In genomic region chr6:100186552-100186951, GRCh38 we compare ENCODE assay signal across 26 cellular contexts.
A peak's percentile ranks its signal among the peaks of the same experiment; 100 is the strongest.
DNase-seq lines count a peak whose midpoint lies in the region; ATAC-seq and TF ChIP-seq lines count a peak whose summit lies in the region.
"Had no signal": no experiment of that assay in that cellular context is flagged by ENCODE, and none has a peak within 500 bp of the region (broad histone marks: within the 10 kb centered on the region; RNA-seq: fewer than 3 reads in every experiment).

No MANE protein-coding gene starts in this region.

- no peak overlapping the region for H3K9ac ChIP-seq in OCI-LY1 (ENCODE audit: low read length)
- H3K9ac ChIP-seq: KMS-11 had no signal

- H2AFZ ChIP-seq in OCI-LY1 (ENCODE audit: low read length) = peak overlapping the region; percentile 21; the same call in 1 of the 2 replicates

- peaks cover 18% of the 10 kb centered on the region for H3K4me1 ChIP-seq in OCI-LY1 (ENCODE audit: insufficient read depth, low read length, severe bottlenecking)
- H3K4me1 ChIP-seq: prostate gland had no signal

- no peaks in the 10 kb centered on the region for H3K36me3 ChIP-seq in OCI-LY1 (ENCODE audit: insufficient read depth, low read length)
- H3K36me3 ChIP-seq: prostate gland had no signal

- H3K4me3 ChIP-seq in OCI-LY1 (ENCODE audit: low read depth, low read length, poor library complexity, severe bottlenecking) (no peak overlapping the region), fibroblast of the aortic adventitia (ENCODE audit: low read depth, low read length) (no peak overlapping the region)
- H3K4me3 ChIP-seq: prostate gland, skin epidermis had no signal

- H3K9me3 ChIP-seq in OCI-LY1 (ENCODE audit: low read length) = no peaks in the 10 kb centered on the region
- H3K9me3 ChIP-seq: prostate gland had no signal

- H3K27ac Mint-ChIP-seq in effector memory CD8-positive, alpha-beta T cell = no peak overlapping the region
- H3K27ac Mint-ChIP-seq: activated CD8-positive, alpha-beta T cell treated with anti-CD3 and anti-CD28 coated beads for 36 hours; activated naive CD4-positive, alpha-beta T cell treated with anti-CD3 and anti-CD28 coated beads for 36 hours; type B pancreatic cell had no signal

- no peaks in the 10 kb centered on the region for H3K36me3 Mint-ChIP-seq in effector memory CD8-positive, alpha-beta T cell (ENCODE audit: insufficient read depth)
- H3K36me3 Mint-ChIP-seq: type B pancreatic cell had no signal

- DNase-seq in GM03348 (ENCODE audit: low spot score) (peak; percentile 23), fibroblast of the aortic adventitia (ENCODE audit: low read depth) (peak; percentile 11), renal cortical epithelial cell (ENCODE audit: low read depth) (peak; percentile 47), superior temporal gyrus (ENCODE audit: extremely low spot score) (no peak), AML-193 (lab: John Stamatoyannopoulos, UW) (no peak)
- no peak for DNase-seq in effector memory CD8-positive, alpha-beta T cell
- DNase-seq: activated CD8-positive, alpha-beta T cell treated with anti-CD3 and anti-CD28 coated beads for 36 hours; activated naive CD4-positive, alpha-beta T cell treated with anti-CD3 and anti-CD28 coated beads for 36 hours; activated T-cell treated with anti-CD3 and anti-CD28 coated beads, Interleukin-2, amount 50 U/mL, for 4 hours; C1 segment of cervical spinal cord; cerebellar nuclear complex; effector CD4-positive, alpha-beta T cell; GDM1; midbrain; NCI-H1092 treated with DMSO at 0.1 percent for 48 hours; NCI-H2081; NCI-H446 treated with DMSO at 0.1 percent for 48 hours; NK-92 treated with Interleukin-12 subunit alpha and Interleukin-12 subunit beta, amount 100 ng/mL, for 24 hours; stimulated activated CD4-positive, alpha-beta T cell treated with anti-CD3 and anti-CD28 coated beads, Interleukin-2, amount 100 ng/mL, for 24 hours; stimulated activated naive CD4-positive, alpha-beta T cell treated with Interleukin-2 at 50 U/mL for 16 hours had no signal

- H3K4me2 ChIP-seq in OCI-LY1 (ENCODE audit: low read length) = peak overlapping the region; percentile 37; the same call in 1 of the 2 replicates
- H3K4me2 ChIP-seq: KMS-11 had no signal

- H3K79me2 ChIP-seq in OCI-LY1 (ENCODE audit: insufficient read depth, low read length) = no peaks in the 10 kb centered on the region

- H3K27ac ChIP-seq in OCI-LY1 (ENCODE audit: low read depth, low read length, poor library complexity, severe bottlenecking) = no peak overlapping the region
- H3K27ac ChIP-seq: KMS-11, prostate gland, skin epidermis had no signal

- H3K4me3 Mint-ChIP-seq in effector memory CD8-positive, alpha-beta T cell = no peak overlapping the region
- H3K4me3 Mint-ChIP-seq: activated CD8-positive, alpha-beta T cell treated with anti-CD3 and anti-CD28 coated beads for 36 hours; activated naive CD4-positive, alpha-beta T cell treated with anti-CD3 and anti-CD28 coated beads for 36 hours; activated T-cell treated with anti-CD3 and anti-CD28 coated beads, Interleukin-2, amount 50 U/mL, for 4 hours; neural crest cell; type B pancreatic cell had no signal

- peaks cover 0 to 9% of the 10 kb centered on the region in 2 donors for H3K27me3 Mint-ChIP-seq in effector memory CD8-positive, alpha-beta T cell

- no peaks in the 10 kb centered on the region for H3K27me3 ChIP-seq in OCI-LY1 (ENCODE audit: insufficient read depth, low read length)

- no peaks in the 10 kb centered on the region for H3K9me3 Mint-ChIP-seq in effector memory CD8-positive, alpha-beta T cell
- H3K9me3 Mint-ChIP-seq: activated CD8-positive, alpha-beta T cell treated with anti-CD3 and anti-CD28 coated beads for 36 hours; activated naive CD4-positive, alpha-beta T cell treated with anti-CD3 and anti-CD28 coated beads for 36 hours; activated T-cell treated with anti-CD3 and anti-CD28 coated beads, Interleukin-2, amount 50 U/mL, for 4 hours; neural crest cell; type B pancreatic cell had no signal

- no peak for ATAC-seq in effector memory CD8-positive, alpha-beta T cell (replicated peaks)
- ATAC-seq: activated CD8-positive, alpha-beta T cell treated with anti-CD3 and anti-CD28 coated beads for 36 hours; activated T-cell treated with anti-CD3 and anti-CD28 coated beads, Interleukin-2, amount 50 U/mL, for 4 hours had no signal

- H4K20me1 ChIP-seq in OCI-LY1 (ENCODE audit: insufficient read depth, low read length) = no peaks in the 10 kb centered on the region

- H3K9me2 ChIP-seq in OCI-LY1 (ENCODE audit: low read depth, low read length) = no peaks in the 10 kb centered on the region

- no peaks in the 10 kb centered on the region for H3F3A ChIP-seq in OCI-LY1 (ENCODE audit: insufficient read depth, low read length)

- no peak for TF ChIP-seq CTCF in OCI-LY1 (IDR thresholded peaks at IDR 0.05; ENCODE audit: low read length)
- no peak for TF ChIP-seq CTCF in fibroblast of the aortic adventitia (IDR thresholded peaks at IDR 0.05; ENCODE audit: insufficient read depth, low read length)

- H3K4me1 Mint-ChIP-seq in effector memory CD8-positive, alpha-beta T cell (ENCODE audit: low read depth in 2 of 2) = no peaks in the 10 kb centered on the region

Comparison
In these comparisons a context has a peak if more than half of its experiments do, and no peak if none do; other contexts are left out.
1. DNase-seq: peak in GM03348 (single experiment), fibroblast of the aortic adventitia (single experiment) and renal cortical epithelial cell (single experiment); none in superior temporal gyrus (single experiment), effector memory CD8-positive, alpha-beta T cell (0 of 3) and AML-193 (0 of 2).